Comparison of ENCODE assay signal across 8 cellular contexts in genomic region chr22:43088979-43089717, GRCh38. TPM values are rescaled to one million over a fixed set of nuclear protein-coding genes. Genes with fewer than 3 reads are reported as not detected.
DNase-seq lines count a peak whose midpoint lies in the region; ATAC-seq and TF ChIP-seq lines count a peak whose summit lies in the region.

Gene TTLL1 (minus strand): TSS chr22:43089391. CDS start chr22:43075586, 13,805 bp downstream.

- no peaks in the 10 kb centered on the region for H3K4me1 ChIP-seq in HUES6 (ENCODE audit: control insufficient read depth, insufficient read depth, low read length)
- peaks cover 0 to 7% of the 10 kb centered on the region in 2 donors for H3K4me1 ChIP-seq in muscle layer of duodenum (ENCODE audit: control insufficient read depth in 1 of 2, insufficient read depth in 2 of 2, low read length in 2 of 2)

- H3K36me3 ChIP-seq in HUES6 (ENCODE audit: control insufficient read depth, insufficient read depth, low read length), result no peaks in the 10 kb centered on the region
- H3K36me3 ChIP-seq in muscle layer of duodenum (ENCODE audit: control insufficient read depth in 1 of 2, insufficient read depth in 2 of 2, low read length in 2 of 2), result no peaks in the 10 kb centered on the region

- H3K27me3 ChIP-seq in HUES6 (ENCODE audit: control insufficient read depth, insufficient read depth, low read length) (no peaks in the 10 kb centered on the region), muscle layer of duodenum (ENCODE audit: low read depth, low read length) (no peaks in the 10 kb centered on the region)

- peak within 1 kb of the TSS; percentile 66 for H3K9ac ChIP-seq in HUES6 (ENCODE audit: low read length)

- DNase-seq in CMK (ENCODE audit: low read depth) (peak; percentile 85), GM20000 (ENCODE audit: low spot score) (peak; percentile 97), OCI-M2 (lab: John Stamatoyannopoulos, UW; ENCODE audit: unreplicated experiment) (peak; percentile 36)
- DNase-seq in activated T-cell treated with anti-CD3 and anti-CD28 coated beads, Interleukin-2, amount 50 U/mL, for 1 hour, result peak; percentile 86
- peak; percentile 77 for DNase-seq in stimulated activated CD8-positive, alpha-beta memory T cell treated with anti-CD3 and anti-CD28 coated beads, Interleukin-7, amount 100 ng/mL, for 24 hours (ENCODE audit: low read depth)

- H3K27ac ChIP-seq in HUES6 (ENCODE audit: low read depth, low read length) (no peak within 1 kb of the TSS), muscle layer of duodenum (ENCODE audit: low read length) (no peak within 1 kb of the TSS)

- no peak for TF ChIP-seq CTCF in GM20000 (IDR thresholded peaks at IDR 0.05; ENCODE audit: extremely low read depth, missing control alignments)

- H3K4me3 ChIP-seq in HUES6 (ENCODE audit: low read depth, low read length), result peak within 1 kb of the TSS; percentile 73
- peak within 1 kb of the TSS; percentile 84 to 98 for H3K4me3 ChIP-seq in muscle layer of duodenum (ENCODE audit: low read depth in 1 of 2, low read length in 2 of 2)

- ATAC-seq in esophagus mucosa, result peak; percentile 79

- H3K9me3 ChIP-seq in HUES6 (ENCODE audit: control insufficient read depth, insufficient read depth, low read depth, low read length) (no peaks in the 10 kb centered on the region), muscle layer of duodenum (ENCODE audit: control insufficient read depth in 1 of 2, low read length in 2 of 2) (no peaks in the 10 kb centered on the region)

RNA-seq across cellular contexts. Expression of gene TTLL1, which starts in this region (rescaled TPM):
- total RNA-seq in esophagus mucosa, result 4.7 TPM

Comparison
In these comparisons a context has a peak if more than half of its experiments do, and no peak if none do; other contexts are left out.
1. DNase-seq: peak in every context shown above with its lines; median percentile 97 in GM20000; 86 in activated T-cell treated with anti-CD3 and anti-CD28 coated beads, Interleukin-2, amount 50 U/mL, for 1 hour; 85 in CMK; 77 in stimulated activated CD8-positive, alpha-beta memory T cell treated with anti-CD3 and anti-CD28 coated beads, Interleukin-7, amount 100 ng/mL, for 24 hours; 36 in OCI-M2.